ENCODE assay signal across 16 cellular contexts in the genomic region with DNA sequence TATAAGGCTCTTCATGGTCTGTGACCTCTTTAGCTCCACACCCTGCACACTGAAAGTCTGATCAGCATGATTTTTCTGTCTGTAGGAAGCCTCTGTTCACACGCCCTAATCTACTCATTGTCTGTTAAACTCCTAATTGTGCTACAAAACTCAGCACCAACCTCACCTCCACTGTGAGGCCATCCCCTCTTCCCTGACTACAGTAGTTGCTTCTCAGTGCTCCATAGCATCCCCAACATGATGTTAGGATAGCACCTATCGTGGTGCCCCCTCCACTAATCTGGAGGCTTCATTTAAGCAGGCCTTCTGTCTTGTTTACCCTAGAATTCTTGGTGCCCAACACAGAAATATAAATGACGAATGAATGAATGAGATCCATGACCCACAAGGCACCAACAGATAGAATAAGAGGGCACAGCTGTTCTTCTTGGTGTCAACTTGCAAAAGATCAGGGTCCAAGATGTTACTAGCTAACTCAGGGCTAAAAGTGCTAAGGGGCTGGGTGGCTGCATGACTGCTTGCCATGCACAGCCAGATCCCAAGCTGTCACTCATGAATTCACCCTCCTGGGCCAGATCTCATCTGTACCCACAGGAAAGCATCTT. TPM values are rescaled to one million over a fixed set of nuclear protein-coding genes. Genes with fewer than 3 reads are reported as not detected.
DNase-seq lines count a peak whose midpoint lies in the region; FAIRE-seq and TF ChIP-seq lines count a peak whose summit lies in the region.
"Had no signal": no experiment of that assay in that cellular context is flagged by ENCODE, and none has a peak within 500 bp of the region (broad histone marks: within the 10 kb centered on the region; RNA-seq: fewer than 3 reads in every experiment).

No MANE protein-coding gene starts in this region.

- H3K4me1 Mint-ChIP-seq in T-helper 2 cell treated with Interferon-gamma antibody and Interleukin-4, amounts not matched to agents 5 μg/mL and 100 μg/mL, for 36 hours (ENCODE audit: low read depth) = peaks cover 27% of the 10 kb centered on the region
- peaks cover 31% of the 10 kb centered on the region for H3K4me1 Mint-ChIP-seq in astrocyte (ENCODE audit: low read depth, unreplicated experiment)
- peaks cover 63% of the 10 kb centered on the region for H3K4me1 Mint-ChIP-seq in osteocyte (ENCODE audit: unreplicated experiment)
- H3K4me1 Mint-ChIP-seq in Caco-2 (ENCODE audit: low read depth, unreplicated experiment) = peaks cover 8% of the 10 kb centered on the region

- TF ChIP-seq CTCF in astrocyte (IDR thresholded peaks at IDR 0.05; ENCODE audit: insufficient read depth, low read depth, low read length) = no peak
- TF ChIP-seq CTCF in osteocyte (IDR thresholded peaks at IDR 0.05) = no peak
- no peak for TF ChIP-seq CTCF in Caco-2 (IDR thresholded peaks at IDR 0.05; ENCODE audit: insufficient read depth in 1 of 2, low read depth in 1 of 2, low read length in 1 of 2, severe bottlenecking in 1 of 2, unreplicated experiment in 1 of 2)

- H3K27ac Mint-ChIP-seq in T-helper 2 cell treated with Interferon-gamma antibody and Interleukin-4, amounts not matched to agents 5 μg/mL and 100 μg/mL, for 36 hours = peak overlapping the region; percentile 29
- H3K27ac Mint-ChIP-seq in astrocyte (ENCODE audit: unreplicated experiment) (peak overlapping the region; percentile 73), osteocyte (ENCODE audit: unreplicated experiment) (peak overlapping the region; percentile 36), Caco-2 (ENCODE audit: unreplicated experiment) (no peak overlapping the region)
- H3K27ac Mint-ChIP-seq: activated naive CD8-positive, alpha-beta T cell had no signal

- H3K27me3 ChIP-seq in astrocyte (ENCODE audit: insufficient read depth, low read length) = no peaks in the 10 kb centered on the region
- H3K27me3 ChIP-seq in Caco-2 (replicated peaks; ENCODE audit: control insufficient read depth, insufficient read depth, low read length) = no peaks in the 10 kb centered on the region
- H3K27me3 ChIP-seq: cardiac muscle cell had no signal

- H3K9me3 ChIP-seq in astrocyte (ENCODE audit: insufficient read depth, low read depth, low read length) (no peaks in the 10 kb centered on the region), Caco-2 (no peaks in the 10 kb centered on the region)

- peak overlapping the region; percentile 4 for H3K4me3 Mint-ChIP-seq in T-helper 2 cell treated with Interferon-gamma antibody and Interleukin-4, amounts not matched to agents 5 μg/mL and 100 μg/mL, for 36 hours
- no peak overlapping the region for H3K4me3 Mint-ChIP-seq in astrocyte (ENCODE audit: unreplicated experiment)
- no peak overlapping the region for H3K4me3 Mint-ChIP-seq in osteocyte (ENCODE audit: unreplicated experiment)
- H3K4me3 Mint-ChIP-seq in Caco-2 (ENCODE audit: unreplicated experiment) = no peak overlapping the region
- H3K4me3 Mint-ChIP-seq: CD14-positive monocyte had no signal

- no peaks in the 10 kb centered on the region for H3K79me2 ChIP-seq in astrocyte (ENCODE audit: insufficient read depth, low read length)
- H3K79me2 ChIP-seq: parathyroid adenoma had no signal

- no peaks in the 10 kb centered on the region for H3K9me3 Mint-ChIP-seq in T-helper 2 cell treated with Interferon-gamma antibody and Interleukin-4, amounts not matched to agents 5 μg/mL and 100 μg/mL, for 36 hours
- H3K9me3 Mint-ChIP-seq in astrocyte (ENCODE audit: unreplicated experiment) (no peaks in the 10 kb centered on the region), osteocyte (ENCODE audit: unreplicated experiment) (no peaks in the 10 kb centered on the region), Caco-2 (ENCODE audit: unreplicated experiment) (no peaks in the 10 kb centered on the region)
- H3K9me3 Mint-ChIP-seq: CD14-positive monocyte had no signal

- no peaks in the 10 kb centered on the region for H3K36me3 ChIP-seq in astrocyte (ENCODE audit: insufficient read depth, low read length)
- H3K36me3 ChIP-seq in Caco-2 (ENCODE audit: control insufficient read depth, insufficient read depth, low read length) = no peaks in the 10 kb centered on the region
- H3K36me3 ChIP-seq: cardiac muscle cell had no signal

- H3K4me3 ChIP-seq in astrocyte (ENCODE audit: insufficient read depth, low read depth, low read length) = no peak overlapping the region
- no peak overlapping the region for H3K4me3 ChIP-seq in Caco-2 (ENCODE audit: low read depth, low read length)
- H3K4me3 ChIP-seq: cardiac muscle cell had no signal

- intact Hi-C loops in Caco-2 (cut with micrococcal nuclease; ENCODE audit: unreplicated experiment) = no loop called here

- peak overlapping the region; percentile 48 for H3K27ac ChIP-seq in astrocyte (ENCODE audit: low read depth, low read length)
- H3K27ac ChIP-seq: cardiac muscle cell, parathyroid adenoma had no signal

- peak overlapping the region; percentile 25 for H3K9ac ChIP-seq in astrocyte (ENCODE audit: low read length)
- H3K9ac ChIP-seq: parathyroid adenoma had no signal

- no peak for FAIRE-seq in astrocyte (lab: Jason Lieb, UNC)

- no peaks in the 10 kb centered on the region for H3K36me3 Mint-ChIP-seq in T-helper 2 cell treated with Interferon-gamma antibody and Interleukin-4, amounts not matched to agents 5 μg/mL and 100 μg/mL, for 36 hours (ENCODE audit: low read depth)
- peaks cover 2% of the 10 kb centered on the region for H3K36me3 Mint-ChIP-seq in astrocyte (ENCODE audit: low read depth, unreplicated experiment)
- no peaks in the 10 kb centered on the region for H3K36me3 Mint-ChIP-seq in osteocyte (ENCODE audit: unreplicated experiment)
- no peaks in the 10 kb centered on the region for H3K36me3 Mint-ChIP-seq in Caco-2 (ENCODE audit: insufficient read depth, unreplicated experiment)
- H3K36me3 Mint-ChIP-seq: activated naive CD8-positive, alpha-beta T cell; CD14-positive monocyte had no signal

- CTCF ChIA-PET in Caco-2 (lab: Charles Lee) = no interaction called here

- H3K27me3 Mint-ChIP-seq in T-helper 2 cell treated with Interferon-gamma antibody and Interleukin-4, amounts not matched to agents 5 μg/mL and 100 μg/mL, for 36 hours (ENCODE audit: low read depth) = peaks cover 20% of the 10 kb centered on the region
- peaks cover 4% of the 10 kb centered on the region for H3K27me3 Mint-ChIP-seq in astrocyte (ENCODE audit: low read depth, unreplicated experiment)
- H3K27me3 Mint-ChIP-seq in osteocyte (ENCODE audit: unreplicated experiment) = no peaks in the 10 kb centered on the region
- H3K27me3 Mint-ChIP-seq in Caco-2 (ENCODE audit: insufficient read depth, unreplicated experiment) = no peaks in the 10 kb centered on the region
- H3K27me3 Mint-ChIP-seq: activated naive CD8-positive, alpha-beta T cell had no signal

- H3K4me2 ChIP-seq in astrocyte (ENCODE audit: low read length) = peak overlapping the region; percentile 65

- H2AFZ ChIP-seq in astrocyte (ENCODE audit: low read depth, low read length) = no peak overlapping the region
- H2AFZ ChIP-seq: parathyroid adenoma had no signal

- BruUV-seq in Caco-2 (replicated peaks; lab: Mats Ljungman, UMichigan) = no TSS peak

- H4K20me1 ChIP-seq in astrocyte (ENCODE audit: insufficient read depth, low read length) = no peaks in the 10 kb centered on the region

- POLR2A ChIA-PET in Caco-2 (lab: Charles Lee) = no interaction called here

- H3K4me1 ChIP-seq in astrocyte (ENCODE audit: insufficient read depth, low read length) (peaks cover 44% of the 10 kb centered on the region), Caco-2 (peaks cover 5% of the 10 kb centered on the region; the same call in 1 of the 2 replicates)
- H3K4me1 ChIP-seq: parathyroid adenoma had no signal

- DNase-seq in T-helper 2 cell treated with Interferon-gamma antibody and Interleukin-4, amounts not matched to agents 5 μg/mL and 100 μg/mL, for 36 hours (ENCODE audit: low spot score) = no peak
- DNase-seq in T-helper 2 cell (no peak), M059J (ENCODE audit: low read depth) (peak; percentile 13), astrocyte (ENCODE audit: low read depth) (no peak), osteocyte (ENCODE audit: extremely low spot score, unreplicated experiment) (peak; percentile 27), Caco-2 (no peak), SW 1271 (lab: John Stamatoyannopoulos, UW) (no peak), SHP77 (lab: John Stamatoyannopoulos, UW) (no peak)
- DNase-seq: 8988T, NCI-H2081 treated with DMSO at 0.1 percent for 48 hours, NCI-H524, trophoblast cell had no signal

RNA-seq across cellular contexts. Expression of a gene that starts 55.2 kb away (rescaled TPM):
- total RNA-seq in M059J (2014; rRNA removed; shearing (Covaris generic)) = 59.7 and 139 TPM in 2 replicates
- 62.1 and 65.7 TPM in 2 replicates for total RNA-seq in astrocyte
- 123 and 129 TPM in 2 replicates for total RNA-seq in osteocyte
- 51.8 and 69.8 TPM in 2 replicates for total RNA-seq in Caco-2 (2022)

Comparison
In these comparisons a context has a peak if more than half of its experiments do, and no peak if none do; other contexts are left out.
1. DNase-seq: peak in M059J (single experiment) and osteocyte (single experiment); none in T-helper 2 cell treated with Interferon-gamma antibody and Interleukin-4, amounts not matched to agents 5 μg/mL and 100 μg/mL, for 36 hours (single experiment), T-helper 2 cell (0 of 5), astrocyte (single experiment), Caco-2 (0 of 2), SW 1271 (0 of 2) and SHP77 (0 of 2).